In genomic region chr20:3752386-3752759, GRCh38 we compare ENCODE assay signal across 9 cellular contexts.
A peak's percentile ranks its signal among the peaks of the same experiment; 100 is the strongest.
DNase-seq lines count a peak whose midpoint lies in the region; ATAC-seq and TF ChIP-seq lines count a peak whose summit lies in the region.
"Had no signal": no experiment of that assay in that cellular context is flagged by ENCODE, and none has a peak within 500 bp of the region (broad histone marks: within the 10 kb centered on the region; RNA-seq: fewer than 3 reads in every experiment).

No MANE protein-coding gene starts in this region.

- H3K4me3 Mint-ChIP-seq in stimulated activated naive CD8-positive, alpha-beta T cell treated with anti-CD3 and anti-CD28 coated beads, Interleukin-15, Interleukin-2, amounts not matched to agents 100 ng/mL and 50 ng/mL, for 24 hours = peak overlapping the region; percentile 69
- peak overlapping the region; percentile 40 for H3K4me3 Mint-ChIP-seq in nephron progenitor cell
- H3K4me3 Mint-ChIP-seq: T-helper 1 cell treated with Interleukin-12 subunit alpha and Interleukin-12 subunit beta and Interleukin-4 antibody, amounts not matched to agents 30 μg/mL and 1 μg/mL, for 36 hours had no signal

- no peak for TF ChIP-seq CTCF in epithelial cell of esophagus (IDR thresholded peaks at IDR 0.05; ENCODE audit: insufficient read depth, low read depth, low read length, missing control alignments)
- no peak for TF ChIP-seq CTCF in nephron progenitor cell (IDR thresholded peaks at IDR 0.05)

- DNase-seq in stimulated activated naive CD8-positive, alpha-beta T cell treated with anti-CD3 and anti-CD28 coated beads, Interleukin-15, Interleukin-2, amounts not matched to agents 100 U/mL and 50 U/mL, for 24 hours = no peak
- DNase-seq in epithelial cell of esophagus (ENCODE audit: low read depth) (no peak), nephron progenitor cell (no peak), HK-2 (ENCODE audit: unreplicated experiment) (no peak), NCI-H128 (lab: John Stamatoyannopoulos, UW; ENCODE audit: unreplicated experiment) (no peak)

- no peaks in the 10 kb centered on the region for H3K9me3 Mint-ChIP-seq in stimulated activated naive CD8-positive, alpha-beta T cell treated with anti-CD3 and anti-CD28 coated beads, Interleukin-15, Interleukin-2, amounts not matched to agents 100 ng/mL and 50 ng/mL, for 24 hours
- H3K9me3 Mint-ChIP-seq in nephron progenitor cell = no peaks in the 10 kb centered on the region
- H3K9me3 Mint-ChIP-seq: T-helper 1 cell treated with Interleukin-12 subunit alpha and Interleukin-12 subunit beta and Interleukin-4 antibody, amounts not matched to agents 30 μg/mL and 1 μg/mL, for 36 hours had no signal

- H3K4me1 Mint-ChIP-seq in stimulated activated naive CD8-positive, alpha-beta T cell treated with anti-CD3 and anti-CD28 coated beads, Interleukin-15, Interleukin-2, amounts not matched to agents 100 ng/mL and 50 ng/mL, for 24 hours (ENCODE audit: low read depth) = peaks cover 8% of the 10 kb centered on the region
- H3K4me1 Mint-ChIP-seq in nephron progenitor cell = peaks cover 4% of the 10 kb centered on the region

- peak overlapping the region; percentile 58 for H3K27ac Mint-ChIP-seq in stimulated activated naive CD8-positive, alpha-beta T cell treated with anti-CD3 and anti-CD28 coated beads, Interleukin-15, Interleukin-2, amounts not matched to agents 100 ng/mL and 50 ng/mL, for 24 hours
- H3K27ac Mint-ChIP-seq in nephron progenitor cell = no peak overlapping the region
- H3K27ac Mint-ChIP-seq: T-helper 1 cell treated with Interleukin-12 subunit alpha and Interleukin-12 subunit beta and Interleukin-4 antibody, amounts not matched to agents 30 μg/mL and 1 μg/mL, for 36 hours had no signal

- peaks cover 7% of the 10 kb centered on the region for H3K36me3 Mint-ChIP-seq in stimulated activated naive CD8-positive, alpha-beta T cell treated with anti-CD3 and anti-CD28 coated beads, Interleukin-15, Interleukin-2, amounts not matched to agents 100 ng/mL and 50 ng/mL, for 24 hours (ENCODE audit: low read depth)
- peaks cover 12% of the 10 kb centered on the region for H3K36me3 Mint-ChIP-seq in nephron progenitor cell (ENCODE audit: low read depth)

- H3K4me3 ChIP-seq in epithelial cell of esophagus (ENCODE audit: low read length) = peak overlapping the region; percentile 18

- no peaks in the 10 kb centered on the region for H3K27me3 Mint-ChIP-seq in stimulated activated naive CD8-positive, alpha-beta T cell treated with anti-CD3 and anti-CD28 coated beads, Interleukin-15, Interleukin-2, amounts not matched to agents 100 ng/mL and 50 ng/mL, for 24 hours
- peaks cover 44% of the 10 kb centered on the region for H3K27me3 Mint-ChIP-seq in nephron progenitor cell (ENCODE audit: low read depth, poor library complexity)

- ATAC-seq in stimulated activated naive CD8-positive, alpha-beta T cell treated with anti-CD3 and anti-CD28 coated beads, Interleukin-15, Interleukin-2, amounts not matched to agents 100 U/mL and 50 U/mL, for 24 hours = no peak
- ATAC-seq in HG02571 (IDR thresholded peaks at IDR 0.05; ENCODE audit: unreplicated experiment) (no peak), HG02852 (IDR thresholded peaks at IDR 0.05; ENCODE audit: unreplicated experiment) (no peak)
